11 cellular contexts compared by ENCODE assay signal in the genomic region with DNA sequence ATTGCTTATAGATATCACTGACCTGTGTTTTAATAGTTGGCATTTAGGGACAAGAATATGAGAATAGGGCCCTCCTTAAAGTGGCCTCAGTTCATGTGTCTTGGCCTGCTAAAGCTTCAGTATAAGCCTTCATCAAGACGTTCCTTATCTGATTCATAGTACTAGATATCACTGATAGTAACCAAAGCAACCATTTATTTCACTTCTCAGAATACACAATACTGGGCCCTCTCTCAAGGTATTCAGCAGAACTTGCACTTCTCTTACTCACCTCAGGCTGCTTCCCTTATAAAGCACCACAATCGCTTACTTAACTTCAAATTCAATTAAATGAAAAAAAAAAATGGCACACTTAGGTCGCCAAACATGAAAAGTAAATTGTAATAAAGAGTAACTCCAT.
"Had no signal": no experiment of that assay in that cellular context is flagged by ENCODE, and none has a peak within 500 bp of the region (broad histone marks: within the 10 kb centered on the region; RNA-seq: fewer than 3 reads in every experiment).

No MANE protein-coding gene starts in this region.

- H3K9me3 Mint-ChIP-seq: nephron progenitor cell had no signal

- H3K4me3 Mint-ChIP-seq: nephron progenitor cell; stimulated activated naive CD8-positive, alpha-beta T cell treated with anti-CD3 and anti-CD28 coated beads, Interleukin-15, Interleukin-2, amounts not matched to agents 100 ng/mL and 50 ng/mL, for 24 hours had no signal

- H3K36me3 ChIP-seq: colonic mucosa, heart right ventricle, ovary, upper lobe of left lung had no signal

- DNase-seq: activated naive CD4-positive, alpha-beta T cell treated with anti-CD3 and anti-CD28 coated beads, Interleukin-2, amount 50 U/mL, for 16 hours; caudate nucleus; colonic mucosa; heart right ventricle; left ventricle myocardium superior; nephron progenitor cell; ovary; stimulated activated CD4-positive, alpha-beta T cell treated with anti-CD3 and anti-CD28 coated beads, Interleukin-4, amount 100 ng/mL, for 1 hour; stimulated activated CD8-positive, alpha-beta memory T cell treated with anti-CD3 and anti-CD28 coated beads, Interleukin-4, amount 100 ng/mL, for 48 hours; upper lobe of left lung had no signal

- H3K27me3 Mint-ChIP-seq: stimulated activated naive CD8-positive, alpha-beta T cell treated with anti-CD3 and anti-CD28 coated beads, Interleukin-15, Interleukin-2, amounts not matched to agents 100 ng/mL and 50 ng/mL, for 24 hours had no signal

- H3K27me3 ChIP-seq: colonic mucosa, heart right ventricle, ovary, upper lobe of left lung had no signal

- H3K4me3 ChIP-seq: colonic mucosa, heart right ventricle, ovary, upper lobe of left lung had no signal

- H3K4me1 ChIP-seq: colonic mucosa, heart right ventricle, upper lobe of left lung had no signal

- H3K27ac Mint-ChIP-seq: nephron progenitor cell; stimulated activated naive CD8-positive, alpha-beta T cell treated with anti-CD3 and anti-CD28 coated beads, Interleukin-15, Interleukin-2, amounts not matched to agents 100 ng/mL and 50 ng/mL, for 24 hours had no signal

- H3K9me3 ChIP-seq: colonic mucosa, heart right ventricle, ovary, upper lobe of left lung had no signal

- H3K27ac ChIP-seq: colonic mucosa, heart right ventricle, ovary, upper lobe of left lung had no signal

- ATAC-seq: heart right ventricle, left ventricle myocardium superior had no signal

- H3K4me1 Mint-ChIP-seq: nephron progenitor cell had no signal
